ENCODE assay signal across 16 cellular contexts in the genomic region with DNA sequence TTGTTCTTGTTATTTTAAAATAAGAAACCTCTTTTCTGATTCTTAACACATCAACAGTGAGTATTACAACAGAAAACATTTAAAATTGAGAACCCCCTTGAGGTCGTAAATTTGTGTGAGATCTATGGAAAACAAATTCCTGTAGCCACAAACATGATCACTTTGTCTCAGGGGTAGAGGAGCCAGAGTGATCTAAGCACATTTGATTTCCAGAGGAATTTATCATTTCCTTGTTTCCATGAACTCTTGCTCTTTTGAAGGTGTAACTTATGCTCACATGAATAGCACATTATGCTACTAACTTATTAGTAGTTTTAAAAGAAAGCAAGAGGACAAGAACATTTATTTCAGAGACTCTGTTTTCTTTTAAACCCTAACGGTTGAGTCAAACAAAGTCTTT. TPM values are rescaled to one million over a fixed set of nuclear protein-coding genes. Genes with fewer than 3 reads are reported as not detected.
DNase-seq lines count a peak whose midpoint lies in the region; ATAC-seq and TF ChIP-seq lines count a peak whose summit lies in the region.
"Had no signal": no experiment of that assay in that cellular context is flagged by ENCODE, and none has a peak within 500 bp of the region (broad histone marks: within the 10 kb centered on the region; RNA-seq: fewer than 3 reads in every experiment).

No MANE protein-coding gene starts in this region.

- DNase-seq in choroid plexus epithelial cell (ENCODE audit: low read depth) (peak; percentile 10), fibroblast of the aortic adventitia (ENCODE audit: low read depth) (peak; percentile 7), uterus (no peak), HuH-7 (ENCODE audit: low spot score) (no peak)
- no peak for DNase-seq in stimulated activated naive CD8-positive, alpha-beta T cell treated with anti-CD3 and anti-CD28 coated beads, Interleukin-15, Interleukin-2, amounts not matched to agents 100 U/mL and 50 U/mL, for 24 hours
- DNase-seq: CD4-positive, CD25-positive, alpha-beta regulatory T cell; H9; NCI-H1694; NCI-H524; SHP77 had no signal

- H3K27me3 ChIP-seq in uterus, result no peaks in the 10 kb centered on the region

- H3K4me1 ChIP-seq in uterus, result no peaks in the 10 kb centered on the region

- H3K36me3 ChIP-seq in uterus, result no peaks in the 10 kb centered on the region

- intact Hi-C loops in uterus (cut with DNase I; ENCODE audit: low total_unique reads), result no loop called here

- H3K9me3 ChIP-seq in uterus, result no peaks in the 10 kb centered on the region

- peaks cover 5% of the 10 kb centered on the region for H3K9me3 Mint-ChIP-seq in nephron
- H3K9me3 Mint-ChIP-seq: CD4-positive, CD25-positive, alpha-beta regulatory T cell had no signal

- H3K27ac ChIP-seq in uterus, result peak overlapping the region; percentile 53 to 70
- H3K27ac ChIP-seq: KMS-11 had no signal

- peaks cover 16% of the 10 kb centered on the region for H3K36me3 Mint-ChIP-seq in nephron (ENCODE audit: low read depth)
- H3K36me3 Mint-ChIP-seq: CD4-positive, CD25-positive, alpha-beta regulatory T cell had no signal

- H3K4me3 ChIP-seq in choroid plexus epithelial cell (ENCODE audit: low read depth, low read length) (no peak overlapping the region), fibroblast of the aortic adventitia (ENCODE audit: low read depth, low read length) (no peak overlapping the region), uterus (no peak overlapping the region)

- peak overlapping the region; percentile 53 to 92 (median 73) for H3K27ac Mint-ChIP-seq in nephron
- H3K27ac Mint-ChIP-seq: B cell; CD4-positive, CD25-positive, alpha-beta regulatory T cell; H9 had no signal

- H3K4me1 Mint-ChIP-seq in nephron, result peaks cover 12% of the 10 kb centered on the region
- H3K4me1 Mint-ChIP-seq: B cell; CD4-positive, CD25-positive, alpha-beta regulatory T cell had no signal

- no peak for TF ChIP-seq POLR2A in uterus (IDR thresholded peaks at IDR 0.05)

- no peak for ATAC-seq in stimulated activated naive CD8-positive, alpha-beta T cell treated with anti-CD3 and anti-CD28 coated beads, Interleukin-15, Interleukin-2, amounts not matched to agents 100 U/mL and 50 U/mL, for 24 hours
- ATAC-seq in GM18909 (IDR thresholded peaks at IDR 0.05; ENCODE audit: poor library complexity, unreplicated experiment), result no peak
- ATAC-seq: HepG2, Panc1 had no signal

- H3K27me3 Mint-ChIP-seq in nephron (ENCODE audit: low read depth), result no peaks in the 10 kb centered on the region
- H3K27me3 Mint-ChIP-seq: B cell had no signal

- peak overlapping the region in 1 of 3 experiments; percentile 11 for H3K4me3 Mint-ChIP-seq in nephron
- H3K4me3 Mint-ChIP-seq: B cell; CD4-positive, CD25-positive, alpha-beta regulatory T cell; H9 had no signal

- no peak for TF ChIP-seq CTCF in choroid plexus epithelial cell (conservative IDR thresholded peaks at IDR 0.05; ENCODE audit: low read depth, low read length)
- no peak for TF ChIP-seq CTCF in fibroblast of the aortic adventitia (IDR thresholded peaks at IDR 0.05; ENCODE audit: insufficient read depth, low read length)
- TF ChIP-seq CTCF in nephron (IDR thresholded peaks at IDR 0.05; ENCODE audit: unreplicated experiment in 3 of 3), result no peak
- no peak for TF ChIP-seq CTCF in uterus (IDR thresholded peaks at IDR 0.05)

RNA-seq across cellular contexts. Expression of a gene that starts 28.1 kb away (rescaled TPM):
- total RNA-seq in fibroblast of the aortic adventitia (ENCODE audit: low replicate concordance) (not detected in 2 replicates), uterus (100 to 1,000 TPM in 1 of 4 donors, 10 to 100 TPM in 3; 37.9 to 114 (median 61.1) TPM)

Comparison
In these comparisons a context has a peak if more than half of its experiments do, and no peak if none do; other contexts are left out.
1. DNase-seq: peak in choroid plexus epithelial cell (single experiment) and fibroblast of the aortic adventitia (single experiment); none in uterus (0 of 2), stimulated activated naive CD8-positive, alpha-beta T cell treated with anti-CD3 and anti-CD28 coated beads, Interleukin-15, Interleukin-2, amounts not matched to agents 100 U/mL and 50 U/mL, for 24 hours (single experiment) and HuH-7 (single experiment).
2. RNA of a gene that starts 28.1 kb away (total RNA-seq): 37.9 to 114 TPM in uterus; not detected in fibroblast of the aortic adventitia; every median in the first group is over 10 times any median in the second.